Comparison of ENCODE assay signal across 7 cellular contexts in genomic region chr16:9338510-9338909, GRCh38.
"Had no signal": no experiment of that assay in that cellular context is flagged by ENCODE, and none has a peak within 500 bp of the region (broad histone marks: within the 10 kb centered on the region; RNA-seq: fewer than 3 reads in every experiment).

No MANE protein-coding gene starts in this region.

- H3K27ac ChIP-seq: GM23248, HL-60 had no signal

- DNase-seq: GM23248, GOT3, H7, HFFc6 had no signal

- H3K9me3 ChIP-seq: HAP-1 had no signal

- H3K4me3 ChIP-seq: GM23248, HAP-1 had no signal

- H3K36me3 ChIP-seq: HAP-1 had no signal

- H3K4me1 ChIP-seq: HAP-1 had no signal

- FAIRE-seq: HepG2 had no signal
